13 cellular contexts compared by ENCODE assay signal in the genomic region with DNA sequence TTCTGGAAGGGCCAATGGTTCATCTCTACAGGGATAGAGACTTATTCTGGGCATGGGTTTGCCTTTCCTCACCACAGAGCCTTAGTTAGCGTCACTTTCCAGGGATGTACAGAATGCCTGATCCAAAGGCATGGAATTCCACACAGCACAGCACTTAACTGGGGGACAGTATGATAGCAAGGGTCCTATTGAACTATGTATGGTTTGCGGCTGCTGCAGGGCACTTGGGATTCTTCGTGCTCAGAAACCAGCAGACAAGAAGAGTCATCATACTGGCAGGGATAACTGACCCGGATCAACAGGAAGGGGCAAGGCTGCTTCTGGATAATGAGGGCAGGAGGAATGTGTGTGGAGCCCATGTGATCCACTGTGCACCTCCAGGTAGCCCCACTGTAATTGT.
DNase-seq lines count a peak whose midpoint lies in the region; ATAC-seq and TF ChIP-seq lines count a peak whose summit lies in the region.
"Had no signal": no experiment of that assay in that cellular context is flagged by ENCODE, and none has a peak within 500 bp of the region (broad histone marks: within the 10 kb centered on the region; RNA-seq: fewer than 3 reads in every experiment).

No MANE protein-coding gene starts in this region.

- no peak for ATAC-seq in Panc1
- ATAC-seq in GM19328 (IDR thresholded peaks at IDR 0.05; ENCODE audit: unreplicated experiment): no peak
- ATAC-seq in HG03342 (IDR thresholded peaks at IDR 0.05; ENCODE audit: unreplicated experiment): no peak
- ATAC-seq: HCT116 had no signal

- H3K79me2 ChIP-seq in trophoblast cell (ENCODE audit: control insufficient read depth, insufficient read depth, low read length, poor library complexity): peaks cover 6% of the 10 kb centered on the region

- H2BK120ac ChIP-seq in trophoblast cell (ENCODE audit: insufficient read depth, low read length, poor library complexity): no peak overlapping the region

- H3K4me2 ChIP-seq in trophoblast cell (ENCODE audit: low read length): no peak overlapping the region
- H3K4me2 ChIP-seq: BLaER1 treated with 17β-estradiol and CSF1 and Interleukin-3, amounts not matched to agents 10 nM and 100 nM had no signal

- H3K27me3 ChIP-seq in Panc1 (ENCODE audit: control insufficient read depth, insufficient read depth, low read length) (no peaks in the 10 kb centered on the region), trophoblast cell (ENCODE audit: insufficient read depth, low read length) (no peaks in the 10 kb centered on the region)
- H3K27me3 ChIP-seq: BLaER1 treated with 17β-estradiol and CSF1 and Interleukin-3, amounts not matched to agents 10 nM and 100 nM had no signal

- no peaks in the 10 kb centered on the region for H3K9me3 ChIP-seq in Panc1 (ENCODE audit: control insufficient read depth, insufficient read depth, low read depth, low read length)
- no peaks in the 10 kb centered on the region for H3K9me3 ChIP-seq in trophoblast cell (ENCODE audit: insufficient read depth, low read depth, low read length)
- H3K9me3 ChIP-seq: BLaER1 treated with 17β-estradiol and CSF1 and Interleukin-3, amounts not matched to agents 10 nM and 100 nM had no signal

- DNase-seq in Panc1 (ENCODE audit: low read depth, low spot score) (no peak), mesenteric fat pad (ENCODE audit: low spot score) (peak; percentile 24), trophoblast cell (peak; percentile 40 to 57), SW480 (ENCODE audit: low spot score) (no peak)
- DNase-seq: CD8-positive, alpha-beta memory T cell; COR-L47; GOT3; H7; HFFc6 had no signal

- H2BK12ac ChIP-seq in trophoblast cell (ENCODE audit: low read length): no peak overlapping the region

- no TSS peak for BruUV-seq in Panc1 (replicated peaks; lab: Mats Ljungman, UMichigan)

- H2AK5ac ChIP-seq in trophoblast cell (ENCODE audit: low read length): no peak overlapping the region

- in situ Hi-C loops in Panc1 (cut with HindIII; ENCODE audit: low pct_unique_long_range_greater_than_20kb, low sequenced_read_pairs): no loop called here

- no peak overlapping the region for H3K9ac ChIP-seq in trophoblast cell (ENCODE audit: low read length)
- H3K9ac ChIP-seq: BLaER1 treated with 17β-estradiol and CSF1 and Interleukin-3, amounts not matched to agents 10 nM and 100 nM had no signal

- no peak overlapping the region for H3K4me3 ChIP-seq in Panc1 (ENCODE audit: low read depth in 2 of 2, low read length in 2 of 2)
- no peak overlapping the region for H3K4me3 ChIP-seq in trophoblast cell (ENCODE audit: low read depth, low read length)
- H3K4me3 ChIP-seq: BLaER1 treated with 17β-estradiol and CSF1 and Interleukin-3, amounts not matched to agents 10 nM and 100 nM had no signal

- WGBS in trophoblast cell (ENCODE audit: extremely low coverage, insufficient coverage, insufficient read length): no CpG with 5 or more reads among the region's 4 CpGs

- H4K8ac ChIP-seq in trophoblast cell (ENCODE audit: low read depth, low read length): no peak overlapping the region

- no peak overlapping the region for H3K4ac ChIP-seq in trophoblast cell (ENCODE audit: low read depth, low read length)

- CTCF ChIA-PET in Panc1 (lab: Charles Lee): no interaction called here

- H3K36me3 ChIP-seq in Panc1 (ENCODE audit: control insufficient read depth, insufficient read depth, low read length): no peaks in the 10 kb centered on the region
- no peaks in the 10 kb centered on the region for H3K36me3 ChIP-seq in trophoblast cell (ENCODE audit: control insufficient read depth in 1 of 2, insufficient read depth in 2 of 2, low read length in 2 of 2)

- no peak overlapping the region for H2BK5ac ChIP-seq in trophoblast cell (ENCODE audit: low read depth, low read length, poor library complexity)

- TF ChIP-seq CTCF in Panc1 (IDR thresholded peaks at IDR 0.05): no peak

- no peak overlapping the region for H3K18ac ChIP-seq in trophoblast cell (ENCODE audit: low read length)

- peaks cover 19% of the 10 kb centered on the region for H3K79me1 ChIP-seq in trophoblast cell (ENCODE audit: low read length)

- intact Hi-C loops in Panc1 (cut with micrococcal nuclease; ENCODE audit: unreplicated experiment): no loop called here

- H3K14ac ChIP-seq in trophoblast cell (ENCODE audit: low read length): no peak overlapping the region

- H3K23ac ChIP-seq in trophoblast cell (ENCODE audit: low read length): no peak overlapping the region

- peaks cover 14% of the 10 kb centered on the region for H3K4me1 ChIP-seq in Panc1 (ENCODE audit: control insufficient read depth, insufficient read depth, low read length)
- peaks cover 18 to 23% of the 10 kb centered on the region in 2 experiments for H3K4me1 ChIP-seq in trophoblast cell (ENCODE audit: control insufficient read depth in 1 of 2, insufficient read depth in 2 of 2, low read length in 2 of 2)

- no peak overlapping the region for H2AFZ ChIP-seq in trophoblast cell (ENCODE audit: insufficient read depth, low read length, poor library complexity)

- H4K12ac ChIP-seq in trophoblast cell (ENCODE audit: low read depth, low read length): no peak overlapping the region

- H4K91ac ChIP-seq in trophoblast cell (ENCODE audit: low read depth, low read length): no peak overlapping the region

- POLR2A ChIA-PET in Panc1 (lab: Charles Lee): no interaction called here

- H3K27ac ChIP-seq in Panc1 (ENCODE audit: low read length) (peak overlapping the region; percentile 100), trophoblast cell (ENCODE audit: low read depth, low read length) (no peak overlapping the region)
- H3K27ac ChIP-seq: BLaER1 treated with 17β-estradiol and CSF1 and Interleukin-3, amounts not matched to agents 10 nM and 100 nM had no signal

Comparison
In these comparisons a context has a peak if more than half of its experiments do, and no peak if none do; other contexts are left out.
1. DNase-seq: peak in mesenteric fat pad (single experiment) and trophoblast cell (2 of 2); none in Panc1 (single experiment) and SW480 (single experiment).